In genomic region chr5:159209438-159210305, GRCh38 we compare ENCODE assay signal across 8 cellular contexts. TPM values are rescaled to one million over a fixed set of nuclear protein-coding genes. Genes with fewer than 3 reads are reported as not detected.
DNase-seq lines count a peak whose midpoint lies in the region; ATAC-seq and TF ChIP-seq lines count a peak whose summit lies in the region.

Gene RNF145, minus strand, starts transcription at chr5:159209553. Its CDS starts 5,936 bp downstream, at chr5:159203617.

- ATAC-seq in GM19351 (IDR thresholded peaks at IDR 0.05; ENCODE audit: unreplicated experiment) (peak; percentile 73), HG03520 (IDR thresholded peaks at IDR 0.05; ENCODE audit: unreplicated experiment) (peak; percentile 71)
- ATAC-seq in activated CD8-positive, alpha-beta T cell treated with anti-CD3 and anti-CD28 coated beads for 36 hours, result peak; percentile 74

- H3K27ac Mint-ChIP-seq in activated CD8-positive, alpha-beta T cell treated with anti-CD3 and anti-CD28 coated beads for 36 hours, result peak within 1 kb of the TSS; percentile 100

- CTCF ChIA-PET in activated CD8-positive, alpha-beta T cell treated with anti-CD3 and anti-CD28 coated beads for 36 hours (lab: Charles Lee), result no interaction called here

- peak within 1 kb of the TSS; percentile 100 for H3K4me3 Mint-ChIP-seq in activated CD8-positive, alpha-beta T cell treated with anti-CD3 and anti-CD28 coated beads for 36 hours

- intact Hi-C loops in activated CD8-positive, alpha-beta T cell treated with anti-CD3 and anti-CD28 coated beads for 36 hours (cut with micrococcal nuclease), result loop anchor here (5.0 kb wide), 3 partner anchors 33 to 53 kb away; partner anchors contain the start of gene UBLCP1

- H3K27ac ChIP-seq in C4-2B, result peak within 1 kb of the TSS; percentile 77

- no peaks in the 10 kb centered on the region for H3K9me3 Mint-ChIP-seq in activated CD8-positive, alpha-beta T cell treated with anti-CD3 and anti-CD28 coated beads for 36 hours

- H3K36me3 Mint-ChIP-seq in activated CD8-positive, alpha-beta T cell treated with anti-CD3 and anti-CD28 coated beads for 36 hours (ENCODE audit: low read depth), result peaks cover 38% of the 10 kb centered on the region

- H3K27me3 Mint-ChIP-seq in activated CD8-positive, alpha-beta T cell treated with anti-CD3 and anti-CD28 coated beads for 36 hours, result no peaks in the 10 kb centered on the region

- POLR2A ChIA-PET in activated CD8-positive, alpha-beta T cell treated with anti-CD3 and anti-CD28 coated beads for 36 hours (lab: Charles Lee), result interaction anchor here (1.1 kb wide), 1 partner anchor 202 kb away, joined by 3 read pairs; no protein-coding TSS in a partner anchor

- peak; percentile 87 for DNase-seq in NCI-H82 (lab: John Stamatoyannopoulos, UW)
- DNase-seq in activated CD8-positive, alpha-beta T cell treated with anti-CD3 and anti-CD28 coated beads for 36 hours, result peak; percentile 97
- peak; percentile 90 for DNase-seq in effector CD4-positive, alpha-beta T cell
- DNase-seq in medulla oblongata (ENCODE audit: extremely low spot score), result peak; percentile 85
- peak; percentile 92 for DNase-seq in stimulated activated CD8-positive, alpha-beta memory T cell treated with anti-CD3 and anti-CD28 coated beads, Interleukin-12 subunit alpha, Interleukin-12 subunit beta, amount 100 ng/mL, for 1 hour (ENCODE audit: low read depth)

- TF ChIP-seq CTCF in C4-2B (conservative IDR thresholded peaks at IDR 0.05), result no peak
- no peak for TF ChIP-seq CTCF in activated CD8-positive, alpha-beta T cell treated with anti-CD3 and anti-CD28 coated beads for 36 hours (IDR thresholded peaks at IDR 0.05)

- peaks cover 37% of the 10 kb centered on the region for H3K4me1 Mint-ChIP-seq in activated CD8-positive, alpha-beta T cell treated with anti-CD3 and anti-CD28 coated beads for 36 hours (ENCODE audit: low read depth)

RNA-seq across cellular contexts. Expression of gene RNF145, which starts in this region (rescaled TPM):
- 10 to 100 TPM; 77.5 to 87.5 TPM for total RNA-seq in activated CD8-positive, alpha-beta T cell treated with anti-CD3 and anti-CD28 coated beads for 36 hours

Comparison
In these comparisons a context has a peak if more than half of its experiments do, and no peak if none do; other contexts are left out.
1. Peak in every context shown above with its lines: DNase-seq, ATAC-seq and H3K27ac ChIP-seq.